Comparison of ENCODE assay signal across 8 cellular contexts in the genomic region with DNA sequence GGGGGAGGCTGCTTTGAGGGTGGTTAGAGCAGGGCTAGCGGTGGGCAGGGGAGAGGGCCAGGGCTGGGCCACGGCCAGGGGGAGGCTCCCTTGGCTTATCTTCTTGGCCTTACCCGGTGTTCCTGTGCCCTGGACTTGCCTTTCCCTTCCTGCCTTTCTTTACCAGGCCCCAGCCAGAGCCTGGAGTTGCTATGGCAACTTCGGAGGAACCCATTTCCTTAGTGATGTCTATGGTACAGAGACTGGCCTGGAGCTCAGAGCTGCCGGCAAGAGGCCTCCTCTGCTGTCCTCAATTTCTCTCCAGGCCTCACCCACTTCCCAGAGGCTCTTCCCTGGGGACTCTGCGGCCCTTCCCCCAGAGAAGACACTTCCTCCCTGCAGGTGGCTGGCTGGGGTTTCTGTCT. TPM values are rescaled to one million over a fixed set of nuclear protein-coding genes. Genes with fewer than 3 reads are reported as not detected.
DNase-seq lines count a peak whose midpoint lies in the region; ATAC-seq and TF ChIP-seq lines count a peak whose summit lies in the region.

No MANE protein-coding gene starts in this region.

- TF ChIP-seq CTCF in right atrium auricular region (IDR thresholded peaks at IDR 0.05) (no peak), transverse colon (IDR thresholded peaks at IDR 0.05) (no peak), mucosa of descending colon (IDR thresholded peaks at IDR 0.05) (no peak), natural killer cell (IDR thresholded peaks at IDR 0.05) (no peak)

- peaks cover 35 to 54% of the 10 kb centered on the region in 2 donors for H3K27me3 Mint-ChIP-seq in natural killer cell (ENCODE audit: low read depth in 2 of 2)

- H3K4me3 ChIP-seq in right atrium auricular region = no peak overlapping the region
- no peak overlapping the region for H3K4me3 ChIP-seq in transverse colon
- H3K4me3 ChIP-seq in mucosa of descending colon = no peak overlapping the region

- no peak for TF ChIP-seq EP300 in transverse colon (IDR thresholded peaks at IDR 0.05; ENCODE audit: low read depth)

- peak; percentile 31 for DNase-seq in NCI-H510A treated with DMSO at 0.1 percent for 48 hours (lab: John Stamatoyannopoulos, UW)
- DNase-seq in NCI-H510A (lab: John Stamatoyannopoulos, UW) = no peak
- DNase-seq in amniotic epithelial cell (ENCODE audit: low read depth) = peak; percentile 87
- DNase-seq in right atrium auricular region (ENCODE audit: low spot score) = no peak
- no peak for DNase-seq in transverse colon
- no peak for DNase-seq in GM19240 (ENCODE audit: insufficient read length, low spot score)
- DNase-seq in mucosa of descending colon = no peak
- no peak for DNase-seq in natural killer cell

- H3K4me1 Mint-ChIP-seq in natural killer cell = peaks cover 10 to 15% of the 10 kb centered on the region in 2 donors

- peaks cover 0 to 75% of the 10 kb centered on the region in 2 donors for H3K4me1 ChIP-seq in right atrium auricular region
- peaks cover 0 to 23% (median 5%) of the 10 kb centered on the region in 4 donors for H3K4me1 ChIP-seq in transverse colon
- peaks cover 7% of the 10 kb centered on the region for H3K4me1 ChIP-seq in mucosa of descending colon (ENCODE audit: low read depth)

- in situ Hi-C loops in transverse colon (cut with MboI; ENCODE audit: low pct_ligation_motif_present in 1 of 4, low pct_unique_long_range_greater_than_20kb in 1 of 4, low sequenced_read_pairs in 3 of 4) = no loop called here

- WGBS in transverse colon (ENCODE audit: low coverage in 1 of 2), 2 donors = 36 to 54% methylated on average over 2 to 6 of the region's 6 CpGs

- peak overlapping the region; percentile 84 to 89 for H3K27ac ChIP-seq in right atrium auricular region
- H3K27ac ChIP-seq in transverse colon = peak overlapping the region; percentile 83 to 96 (median 85)

- H3K9me3 ChIP-seq in right atrium auricular region (no peaks in the 10 kb centered on the region), transverse colon (no peaks in the 10 kb centered on the region), mucosa of descending colon (no peaks in the 10 kb centered on the region)

- no peak overlapping the region for H3K4me3 Mint-ChIP-seq in natural killer cell

- H3K36me3 ChIP-seq in right atrium auricular region = peaks cover 13% of the 10 kb centered on the region
- H3K36me3 ChIP-seq in transverse colon = no peaks in the 10 kb centered on the region
- H3K36me3 ChIP-seq in mucosa of descending colon (ENCODE audit: low read depth) = no peaks in the 10 kb centered on the region

- H3K9me3 Mint-ChIP-seq in natural killer cell = no peaks in the 10 kb centered on the region

- no peaks in the 10 kb centered on the region for H3K36me3 Mint-ChIP-seq in natural killer cell

- no peaks in the 10 kb centered on the region for H3K27me3 ChIP-seq in right atrium auricular region
- H3K27me3 ChIP-seq in transverse colon = peaks cover 80% of the 10 kb centered on the region

- ATAC-seq in mucosa of descending colon (no peak), natural killer cell (no peak)

- no peak overlapping the region for H3K27ac Mint-ChIP-seq in natural killer cell

- intact Hi-C loops in transverse colon (cut with DNase I; ENCODE audit: low total_unique reads) = no loop called here
- intact Hi-C loops in mucosa of descending colon (cut with DNase I, micrococcal nuclease) = no loop called here
- intact Hi-C loops in natural killer cell (cut with micrococcal nuclease) = no loop called here

- no peak for TF ChIP-seq POLR2A in transverse colon (IDR thresholded peaks at IDR 0.05)

RNA-seq across cellular contexts. Expression of gene SPEG, which starts 11.5 kb away (rescaled TPM):
- 10 to 100 TPM; 82.2 to 90.8 TPM for total RNA-seq in right atrium auricular region
- 10 to 100 TPM; 26.5 to 95.8 (median 48.5) TPM for total RNA-seq in transverse colon
- total RNA-seq in mucosa of descending colon = 100 to 1,000 TPM in 1 of 3 donors, 10 to 100 TPM in 1, 1 to 10 TPM in 1; 7.9 to 242 (median 22.2) TPM
- total RNA-seq in natural killer cell = 1 to 10 TPM in 2 of 3 donors, under 1 TPM in 1; 0.35 to 1.5 (median 1.2) TPM

RNA-seq across cellular contexts. Expression of gene DES, which starts 27.9 kb away (rescaled TPM):
- total RNA-seq in right atrium auricular region (over 10,000 TPM; 12,280 to 13,654 TPM), transverse colon (over 10,000 TPM in 1 of 4 donors, 1,000 to 10,000 TPM in 2, 100 to 1,000 TPM in 1; 1,000 to 12,373 (median 1,519) TPM), mucosa of descending colon (1,000 to 10,000 TPM in 1 of 3 donors, 100 to 1,000 TPM in 1, 10 to 100 TPM in 1; 65.4 to 4,715 (median 359) TPM), natural killer cell (not detected)

RNA-seq across cellular contexts. Expression of gene GMPPA, which starts 52.6 kb away (rescaled TPM):
- 10 to 100 TPM; 21.6 to 23.3 TPM for total RNA-seq in right atrium auricular region
- 10 to 100 TPM; 25.1 to 41.1 (median 36.4) TPM for total RNA-seq in transverse colon
- total RNA-seq in mucosa of descending colon = 10 to 100 TPM; 33.6 to 52.6 (median 43.6) TPM
- 10 to 100 TPM; 27.6 to 36.3 (median 33.8) TPM for total RNA-seq in natural killer cell

RNA-seq across cellular contexts. Expression of gene DNPEP, which starts 58.4 kb away (rescaled TPM):
- 10 to 100 TPM; 48.1 to 51.2 TPM for total RNA-seq in right atrium auricular region
- total RNA-seq in transverse colon = 100 to 1,000 TPM in 2 of 4 donors, 10 to 100 TPM in 2; 61.3 to 142 (median 104) TPM
- total RNA-seq in mucosa of descending colon = 100 to 1,000 TPM in 2 of 3 donors, 10 to 100 TPM in 1; 75.7 to 127 (median 125) TPM
- total RNA-seq in natural killer cell = 100 to 1,000 TPM in 2 of 3 donors, 10 to 100 TPM in 1; 97.8 to 112 (median 103) TPM

Comparison
In these comparisons a context has a peak if more than half of its experiments do, and no peak if none do; other contexts are left out.
1. DNase-seq: peak in NCI-H510A treated with DMSO at 0.1 percent for 48 hours (single experiment) and amniotic epithelial cell (single experiment); none in NCI-H510A (single experiment), right atrium auricular region (single experiment), transverse colon (single experiment), GM19240 (single experiment), mucosa of descending colon (0 of 3) and natural killer cell (single experiment).
2. RNA of gene DES, which starts 27.9 kb away (total RNA-seq): 12,280 to 13,654 TPM in right atrium auricular region, 1,000 to 12,373 TPM in transverse colon and 65.4 to 4,715 TPM in mucosa of descending colon; not detected in natural killer cell; every median in the first group is over 10 times any median in the second.